Comparison of ENCODE assay signal across 24 cellular contexts in the genomic region with DNA sequence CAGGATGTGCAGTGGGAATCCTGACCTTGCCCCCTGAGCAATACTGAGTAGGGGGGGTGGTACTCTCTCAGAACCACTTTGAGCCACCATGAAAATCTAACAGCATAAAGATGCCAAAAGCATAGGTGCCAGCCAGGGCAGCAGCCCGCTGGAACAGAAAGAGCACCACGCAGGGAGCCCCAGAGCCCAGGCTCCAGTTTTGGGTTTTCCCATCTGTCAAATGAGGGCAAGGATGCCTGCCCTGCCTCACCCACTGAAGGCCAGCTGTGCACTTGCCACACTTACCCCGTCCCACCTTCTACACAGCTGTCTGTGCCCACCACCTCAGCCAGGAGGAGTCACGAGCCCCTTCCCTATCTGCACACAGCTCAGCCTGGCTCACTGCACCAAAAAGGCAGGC. TPM values are rescaled to one million over a fixed set of nuclear protein-coding genes. Genes with fewer than 3 reads are reported as not detected.
A peak's percentile ranks its signal among the peaks of the same experiment; 100 is the strongest.
DNase-seq lines count a peak whose midpoint lies in the region; ATAC-seq and TF ChIP-seq lines count a peak whose summit lies in the region.
"Had no signal": no experiment of that assay in that cellular context is flagged by ENCODE, and none has a peak within 500 bp of the region (broad histone marks: within the 10 kb centered on the region; RNA-seq: fewer than 3 reads in every experiment).

No MANE protein-coding gene starts in this region.

- no peak overlapping the region for H3K4me3 ChIP-seq in DND-41 (ENCODE audit: low read depth in 1 of 2, low read length in 2 of 2)
- H3K4me3 ChIP-seq: body of pancreas, HAP-1, MG63, pancreas, right atrium auricular region, SJSA1 had no signal

- no peaks in the 10 kb centered on the region for H3K9me3 Mint-ChIP-seq in activated T-cell treated with anti-CD3 and anti-CD28 coated beads, Interleukin-2, amount 50 U/mL, for 24 hours
- H3K9me3 Mint-ChIP-seq in activated T-helper 17 cell treated with anti-CD3 and anti-CD28 coated beads, Interleukin-2, amount 50 U/mL, for 72 hours, result no peaks in the 10 kb centered on the region
- H3K9me3 Mint-ChIP-seq in nephron progenitor cell, result no peaks in the 10 kb centered on the region
- H3K9me3 Mint-ChIP-seq: naive B cell, T-cell had no signal

- DNase-seq in activated T-cell treated with anti-CD3 and anti-CD28 coated beads, Interleukin-2, amount 50 U/mL, for 24 hours, result no peak
- DNase-seq in activated T-cell treated with anti-CD3 and anti-CD28 coated beads, Interleukin-2, amount 50 U/mL, for 48 hours, result no peak
- no peak for DNase-seq in DND-41
- DNase-seq in nephron progenitor cell, result no peak
- DNase-seq in amygdala (lab: John Stamatoyannopoulos, UW), result no peak
- DNase-seq: activated CD8-positive, alpha-beta memory T cell treated with anti-CD3 and anti-CD28 coated beads, Interleukin-2, amount 10 ng/mL, durations not matched to agents 7 days and 5 days; body of pancreas; KBM-7; left ventricle myocardium superior; MG63; naive B cell; NCI-H1105 treated with DMSO at 0.1 percent for 48 hours; NCI-H2081; NCI-H774; pancreas; stimulated activated CD4-positive, alpha-beta T cell treated with anti-CD3 and anti-CD28 coated beads, Interleukin-2, amount 100 ng/mL, for 24 hours; substantia nigra; T-cell had no signal

- peaks cover 99% of the 10 kb centered on the region for H4K20me1 ChIP-seq in DND-41 (ENCODE audit: insufficient read depth, low read length)

- no peaks in the 10 kb centered on the region for H3K9me3 ChIP-seq in DND-41 (ENCODE audit: insufficient read depth, low read length, severe bottlenecking)
- H3K9me3 ChIP-seq: body of pancreas, HAP-1, MG63, pancreas, right atrium auricular region, SJSA1 had no signal

- 0 out of 2 replicates have a peak overlapping the region, but pooled peaks have one; percentile 19 for H3K27ac ChIP-seq in DND-41 (ENCODE audit: low read length)
- H3K27ac ChIP-seq: body of pancreas, pancreas, right atrium auricular region, SJSA1 had no signal

- peaks cover 99% of the 10 kb centered on the region for H3K79me2 ChIP-seq in DND-41 (ENCODE audit: insufficient read depth, low read length)

- no peak overlapping the region for H3K9ac ChIP-seq in DND-41 (ENCODE audit: low read depth, low read length)

- H3K27me3 ChIP-seq in DND-41 (ENCODE audit: insufficient read depth, low read length, poor library complexity), result no peaks in the 10 kb centered on the region
- H3K27me3 ChIP-seq: body of pancreas, MG63, pancreas, right atrium auricular region, SJSA1 had no signal

- no peaks in the 10 kb centered on the region for H3K4me1 ChIP-seq in DND-41 (ENCODE audit: insufficient read depth, low read length)
- H3K4me1 ChIP-seq: HAP-1, pancreas, right atrium auricular region, SJSA1 had no signal

- H3K4me1 Mint-ChIP-seq in activated T-cell treated with anti-CD3 and anti-CD28 coated beads, Interleukin-2, amount 50 U/mL, for 24 hours (ENCODE audit: low read depth), result peaks cover 3% of the 10 kb centered on the region
- peaks cover 5% of the 10 kb centered on the region for H3K4me1 Mint-ChIP-seq in activated T-helper 17 cell treated with anti-CD3 and anti-CD28 coated beads, Interleukin-2, amount 50 U/mL, for 72 hours
- peaks cover 86% of the 10 kb centered on the region for H3K4me1 Mint-ChIP-seq in nephron progenitor cell

- no peak for TF ChIP-seq CTCF in DND-41 (IDR thresholded peaks at IDR 0.05; ENCODE audit: borderline replicate concordance, extremely low read depth, low read length, poor library complexity, severe bottlenecking)
- no peak for TF ChIP-seq CTCF in nephron progenitor cell (IDR thresholded peaks at IDR 0.05)

- H3K4me3 Mint-ChIP-seq in activated T-cell treated with anti-CD3 and anti-CD28 coated beads, Interleukin-2, amount 50 U/mL, for 24 hours, result no peak overlapping the region
- H3K4me3 Mint-ChIP-seq in activated T-helper 17 cell treated with anti-CD3 and anti-CD28 coated beads, Interleukin-2, amount 50 U/mL, for 72 hours, result no peak overlapping the region
- H3K4me3 Mint-ChIP-seq in nephron progenitor cell, result no peak overlapping the region
- H3K4me3 Mint-ChIP-seq: activated CD8-positive, alpha-beta memory T cell treated with anti-CD3 and anti-CD28 coated beads, Interleukin-2, amount 10 ng/mL, durations not matched to agents 7 days and 5 days; naive B cell; T-cell had no signal

- peak overlapping the region; percentile 8 for H3K27ac Mint-ChIP-seq in activated T-cell treated with anti-CD3 and anti-CD28 coated beads, Interleukin-2, amount 50 U/mL, for 24 hours
- peak overlapping the region; percentile 69 for H3K27ac Mint-ChIP-seq in activated T-helper 17 cell treated with anti-CD3 and anti-CD28 coated beads, Interleukin-2, amount 50 U/mL, for 72 hours
- H3K27ac Mint-ChIP-seq in nephron progenitor cell, result peak overlapping the region; percentile 73

- H3K27me3 Mint-ChIP-seq in activated T-cell treated with anti-CD3 and anti-CD28 coated beads, Interleukin-2, amount 50 U/mL, for 24 hours, result no peaks in the 10 kb centered on the region
- no peaks in the 10 kb centered on the region for H3K27me3 Mint-ChIP-seq in activated T-helper 17 cell treated with anti-CD3 and anti-CD28 coated beads, Interleukin-2, amount 50 U/mL, for 72 hours
- H3K27me3 Mint-ChIP-seq in nephron progenitor cell (ENCODE audit: low read depth, poor library complexity), result no peaks in the 10 kb centered on the region
- H3K27me3 Mint-ChIP-seq: activated CD8-positive, alpha-beta memory T cell treated with anti-CD3 and anti-CD28 coated beads, Interleukin-2, amount 10 ng/mL, durations not matched to agents 7 days and 5 days; naive B cell; T-cell had no signal

- ATAC-seq in DND-41 (ENCODE audit: insufficient read depth, low read depth) (no peak), HG03521 (IDR thresholded peaks at IDR 0.05; ENCODE audit: unreplicated experiment) (no peak), GM19035 (IDR thresholded peaks at IDR 0.05; ENCODE audit: unreplicated experiment) (no peak)
- ATAC-seq in activated T-helper 17 cell treated with anti-CD3 and anti-CD28 coated beads, Interleukin-2, amount 50 U/mL, for 72 hours (replicated peaks), result no peak
- ATAC-seq: activated CD8-positive, alpha-beta memory T cell treated with anti-CD3 and anti-CD28 coated beads, Interleukin-2, amount 10 ng/mL, durations not matched to agents 7 days and 5 days; body of pancreas; left ventricle myocardium superior; pancreas had no signal

- H3K4me2 ChIP-seq in DND-41 (ENCODE audit: insufficient read depth, low read length), result no peak overlapping the region

- peaks cover 86% of the 10 kb centered on the region for H3K36me3 Mint-ChIP-seq in activated T-cell treated with anti-CD3 and anti-CD28 coated beads, Interleukin-2, amount 50 U/mL, for 24 hours (ENCODE audit: low read depth)
- H3K36me3 Mint-ChIP-seq in activated T-helper 17 cell treated with anti-CD3 and anti-CD28 coated beads, Interleukin-2, amount 50 U/mL, for 72 hours (ENCODE audit: low read depth), result peaks cover 11% of the 10 kb centered on the region
- H3K36me3 Mint-ChIP-seq in nephron progenitor cell (ENCODE audit: low read depth), result no peaks in the 10 kb centered on the region
- H3K36me3 Mint-ChIP-seq: activated CD8-positive, alpha-beta memory T cell treated with anti-CD3 and anti-CD28 coated beads, Interleukin-2, amount 10 ng/mL, durations not matched to agents 7 days and 5 days; naive B cell; T-cell had no signal

- no peak overlapping the region for H2AFZ ChIP-seq in DND-41 (ENCODE audit: low read depth, low read length)

- peaks cover 90% of the 10 kb centered on the region for H3K36me3 ChIP-seq in DND-41 (ENCODE audit: insufficient read depth, low read length)
- H3K36me3 ChIP-seq: HAP-1, pancreas, right atrium auricular region, SJSA1 had no signal

RNA-seq across cellular contexts. Expression of a gene that starts 20.8 kb away (rescaled TPM):
- total RNA-seq in activated T-helper 17 cell treated with anti-CD3 and anti-CD28 coated beads, Interleukin-2, amount 50 U/mL, for 72 hours, result 10 to 100 TPM; 36.0 to 68.1 TPM

Comparison
In these comparisons a context has a peak if more than half of its experiments do, and no peak if none do; other contexts are left out.
1. H3K27ac Mint-ChIP-seq: peak in every context shown above with its lines; median percentile 73 in nephron progenitor cell; 69 in activated T-helper 17 cell treated with anti-CD3 and anti-CD28 coated beads, Interleukin-2, amount 50 U/mL, for 72 hours; 8 in activated T-cell treated with anti-CD3 and anti-CD28 coated beads, Interleukin-2, amount 50 U/mL, for 24 hours.